ENCODE assay signal across 8 cellular contexts in genomic region chr5:31193591-31194457, GRCh38. TPM values are rescaled to one million over a fixed set of nuclear protein-coding genes. Genes with fewer than 3 reads are reported as not detected.
A peak's percentile ranks its signal among the peaks of the same experiment; 100 is the strongest.
DNase-seq lines count a peak whose midpoint lies in the region; ATAC-seq and TF ChIP-seq lines count a peak whose summit lies in the region.

TSS of gene CDH6 (plus strand) at chr5:31193686. CDS start at chr5:31267474, 73,788 bp downstream.

- H3K27ac ChIP-seq in foreskin keratinocyte: no peak within 1 kb of the TSS

- H3K27me3 ChIP-seq in foreskin keratinocyte (peaks cover 65% of the 10 kb centered on the region), neuron (ENCODE audit: insufficient read depth, low read length) (peaks cover 8% of the 10 kb centered on the region)

- no peak for TF ChIP-seq CTCF in foreskin keratinocyte (conservative IDR thresholded peaks at IDR 0.05)

- no peaks in the 10 kb centered on the region for H3K36me3 ChIP-seq in neuron (ENCODE audit: insufficient read depth, low read length)

- peak within 1 kb of the TSS; percentile 50 for H3K4me3 ChIP-seq in neuron (ENCODE audit: low read length)

- ATAC-seq in foreskin keratinocyte (peak; percentile 65), HG03460 (IDR thresholded peaks at IDR 0.05; ENCODE audit: unreplicated experiment) (no peak)

- H3K9me3 ChIP-seq in neuron (ENCODE audit: low read length): no peaks in the 10 kb centered on the region

- DNase-seq in HK-2 (ENCODE audit: unreplicated experiment): peak; percentile 73
- DNase-seq in SHP77 (lab: John Stamatoyannopoulos, UW): peak; percentile 89 to 90
- no peak for DNase-seq in foreskin keratinocyte
- DNase-seq in NK-92 (lab: John Stamatoyannopoulos, UW; ENCODE audit: unreplicated experiment): no peak
- DNase-seq in NOMO-1 (lab: John Stamatoyannopoulos, UW; ENCODE audit: unreplicated experiment in 2 of 2): no peak
- no peak for DNase-seq in RPMI8226

- peak within 1 kb of the TSS; percentile 87 for H2AFZ ChIP-seq in neuron (ENCODE audit: low read depth, low read length)

- no peaks in the 10 kb centered on the region for H3K4me1 ChIP-seq in foreskin keratinocyte
- H3K4me1 ChIP-seq in neuron (ENCODE audit: insufficient read depth, low read length): peaks cover 26% of the 10 kb centered on the region

RNA-seq across cellular contexts. Expression of gene CDH6, which starts in this region (rescaled TPM):
- not detected in 2 replicates for total RNA-seq in foreskin keratinocyte
- not detected in 2 replicates for polyA plus RNA-seq in foreskin keratinocyte

Comparison
In these comparisons a context has a peak if more than half of its experiments do, and no peak if none do; other contexts are left out.
1. Peak in ATAC-seq in foreskin keratinocyte; RNA of the gene not detected or under 1 TPM.
2. DNase-seq: peak in HK-2 (single experiment) and SHP77 (2 of 2); none in foreskin keratinocyte (0 of 2), NK-92 (single experiment), NOMO-1 (0 of 2) and RPMI8226 (single experiment).